Comparison of ENCODE assay signal across 17 cellular contexts in the genomic region with DNA sequence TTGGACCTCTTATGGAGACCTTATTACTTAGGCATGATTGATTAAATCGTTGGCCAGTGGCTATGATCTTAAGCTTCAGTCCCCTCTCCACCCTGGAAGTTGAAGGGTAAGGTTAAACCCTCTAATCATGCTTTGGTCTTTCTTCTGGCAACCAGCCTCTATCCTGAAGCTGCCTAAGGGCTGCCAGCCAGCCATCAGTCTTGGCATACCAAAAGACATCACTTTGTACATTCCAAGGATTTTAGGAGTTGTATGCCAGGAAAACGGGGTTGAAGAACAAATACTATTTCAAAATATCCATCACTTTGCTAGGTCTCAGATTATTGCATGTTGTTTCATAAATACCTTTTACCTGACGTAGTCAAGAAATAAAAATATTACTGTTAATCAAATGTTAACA. TPM values are rescaled to one million over a fixed set of nuclear protein-coding genes. Genes with fewer than 3 reads are reported as not detected.
DNase-seq lines count a peak whose midpoint lies in the region; ATAC-seq and TF ChIP-seq lines count a peak whose summit lies in the region.
"Had no signal": no experiment of that assay in that cellular context is flagged by ENCODE, and none has a peak within 500 bp of the region (broad histone marks: within the 10 kb centered on the region; RNA-seq: fewer than 3 reads in every experiment).

No MANE protein-coding gene starts in this region.

- peaks cover 12% of the 10 kb centered on the region; the same call in 1 of the 2 replicates for H4K20me1 ChIP-seq in IMR-90 (ENCODE audit: insufficient read depth, low read length)

- BruUV-seq in IMR-90 (replicated peaks; lab: Mats Ljungman, UMichigan): no TSS peak

- dilution Hi-C loops in IMR-90 (cut with HindIII; ENCODE audit: low sequenced_read_pairs, unreplicated experiment): no loop called here

- no peak overlapping the region for H4K5ac ChIP-seq in IMR-90 (ENCODE audit: low read depth, low read length)

- H2AK5ac ChIP-seq in IMR-90 (ENCODE audit: low read depth, low read length): no peak overlapping the region

- TF ChIP-seq RAD21 in IMR-90 (IDR thresholded peaks at IDR 0.05; ENCODE audit: low read length): no peak

- TF ChIP-seq CTCF in IMR-90 (conservative IDR thresholded peaks at IDR 0.05; ENCODE audit: low read depth, low read length) (no peak), omental fat pad (IDR thresholded peaks at IDR 0.05) (no peak), dorsolateral prefrontal cortex (IDR thresholded peaks at IDR 0.05 in 54 of 56, conservative IDR thresholded peaks at IDR 0.05 in 2 of 56; ENCODE audit: low read depth in 1 of 56, partially characterized antibody in 56 of 56) (no peak)

- WGBS in IMR-90 (ENCODE audit: extremely low coverage in 2 of 2, insufficient read length in 1 of 2), 2 experiments: no CpG with 5 or more reads among the region's 3 CpGs

- CTCF ChIA-PET in IMR-90 (lab: Yijun Ruan, JAX): no interaction called here

- H2BK5ac ChIP-seq in IMR-90 (ENCODE audit: low read depth, low read length, poor library complexity, severe bottlenecking): no peak overlapping the region

- no peak overlapping the region for H3K4ac ChIP-seq in IMR-90 (ENCODE audit: low read depth, low read length)

- no peaks in the 10 kb centered on the region for H3K27me3 ChIP-seq in IMR-90 (ENCODE audit: control insufficient read depth, insufficient read depth, low read length)
- no peaks in the 10 kb centered on the region for H3K27me3 ChIP-seq in dorsolateral prefrontal cortex

- H3K9ac ChIP-seq in IMR-90 (ENCODE audit: low read depth, low read length): no peak overlapping the region

- no peak overlapping the region for H2BK15ac ChIP-seq in IMR-90 (ENCODE audit: low read depth, low read length)

- no peaks in the 10 kb centered on the region for H3K9me3 ChIP-seq in IMR-90 (ENCODE audit: control insufficient read depth, insufficient read depth, low read length)
- H3K9me3 ChIP-seq: Caco-2 had no signal

- H3K4me1 ChIP-seq in IMR-90 (ENCODE audit: control insufficient read depth, insufficient read depth, low read length): peaks cover 6% of the 10 kb centered on the region
- H3K4me1 ChIP-seq: Caco-2 had no signal

- H3K36me3 ChIP-seq in IMR-90 (ENCODE audit: control insufficient read depth, insufficient read depth, low read length): no peaks in the 10 kb centered on the region

- intact Hi-C loops in IMR-90 (cut with micrococcal nuclease): no loop called here
- intact Hi-C loops in dorsolateral prefrontal cortex (cut with DNase I): no loop called here

- H3K4me2 ChIP-seq in IMR-90 (ENCODE audit: low read depth, low read length): no peak overlapping the region

- H2BK20ac ChIP-seq in IMR-90 (ENCODE audit: low read depth, low read length): no peak overlapping the region

- no peak overlapping the region for H2AFZ ChIP-seq in IMR-90 (replicated peaks; ENCODE audit: low read length, poor library complexity)

- H3K18ac ChIP-seq in IMR-90 (ENCODE audit: low read depth, low read length): no peak overlapping the region

- H3K23ac ChIP-seq in IMR-90 (ENCODE audit: low read depth, low read length): no peak overlapping the region

- no peak overlapping the region for H2BK120ac ChIP-seq in IMR-90 (ENCODE audit: low read depth, low read length)

- peak overlapping the region; percentile 3 for H2AK9ac ChIP-seq in IMR-90 (replicated peaks; ENCODE audit: low read depth, low read length, poor library complexity)

- in situ Hi-C loops in IMR-90 (cut with MboI; ENCODE audit: low sequenced_read_pairs): no loop called here

- no peak for ATAC-seq in IMR-90 (ENCODE audit: low read depth)
- peak; percentile 72 for ATAC-seq in omental fat pad (ENCODE audit: low FRiP score)
- no peak for ATAC-seq in GM19397 (IDR thresholded peaks at IDR 0.05; ENCODE audit: unreplicated experiment)

- no peak overlapping the region for H4K8ac ChIP-seq in IMR-90 (ENCODE audit: low read depth in 2 of 2, low read length in 2 of 2)

- no peak for TF ChIP-seq POLR2A in IMR-90 (IDR thresholded peaks at IDR 0.05; ENCODE audit: low read depth, low read length)

- H3K56ac ChIP-seq in IMR-90 (ENCODE audit: extremely low read depth, insufficient read depth, low read length): no peak overlapping the region

- POLR2A ChIA-PET in IMR-90 (lab: Charles Lee; ENCODE audit: unreplicated experiment): no interaction called here

- H4K91ac ChIP-seq in IMR-90 (ENCODE audit: insufficient read depth, low read depth, low read length): no peak overlapping the region

- H3K4me3 ChIP-seq in IMR-90 (ENCODE audit: insufficient read depth, low read depth, low read length): no peak overlapping the region
- no peak overlapping the region for H3K4me3 ChIP-seq in dorsolateral prefrontal cortex

- H3K14ac ChIP-seq in IMR-90 (replicated peaks; ENCODE audit: low read depth, low read length): no peak overlapping the region

- no peak overlapping the region for H3K27ac ChIP-seq in IMR-90 (ENCODE audit: insufficient read depth, low read length)
- H3K27ac ChIP-seq in dorsolateral prefrontal cortex: no peak overlapping the region

- H3K9me1 ChIP-seq in IMR-90 (ENCODE audit: insufficient read depth, low read length): no peaks in the 10 kb centered on the region; the same call in 1 of the 2 replicates

- peaks cover 29 to 30% of the 10 kb centered on the region in 2 experiments; a peak in 3 of 4 replicates for H3K79me1 ChIP-seq in IMR-90 (ENCODE audit: low read depth in 1 of 2, low read length in 2 of 2)

- DNase-seq in EL (peak; percentile 8), IMR-90 (no peak), cerebellum (ENCODE audit: low spot score) (peak; percentile 6), omental fat pad (ENCODE audit: low spot score) (no peak), dorsolateral prefrontal cortex (no peak)
- no peak for DNase-seq in activated naive CD4-positive, alpha-beta T cell treated with Interleukin-2 at 50 U/mL for 16 hours
- DNase-seq: Caco-2; CD4-positive, CD25-positive, alpha-beta regulatory T cell; DMS153; HFFc6; Karpas-422; NCI-H1105 treated with DMSO at 0.1 percent for 48 hours; NCI-H1694 treated with DMSO at 0.1 percent for 48 hours; NCI-H2107; NCI-H2227 treated with DMSO at 0.1 percent for 48 hours; NCI-H524 treated with DMSO at 0.1 percent for 48 hours had no signal

TF ChIP-seq in IMR-90, 13 proteins besides CTCF, POLR2A, EP300 and RAD21:
- TF ChIP-seq CEBPB (IDR thresholded peaks at IDR 0.05; ENCODE audit: low read depth, low read length) (no peak), NFE2L2 (IDR thresholded peaks at IDR 0.05; ENCODE audit: low read depth, low read length) (no peak), MAFK (IDR thresholded peaks at IDR 0.05; ENCODE audit: low read depth, low read length) (no peak), MAZ (IDR thresholded peaks at IDR 0.05; ENCODE audit: borderline replicate concordance, low read depth, low read length) (no peak), MXI1 (IDR thresholded peaks at IDR 0.05; ENCODE audit: borderline replicate concordance, low read depth, low read length) (no peak)
- TF ChIP-seq, protein P1, sequence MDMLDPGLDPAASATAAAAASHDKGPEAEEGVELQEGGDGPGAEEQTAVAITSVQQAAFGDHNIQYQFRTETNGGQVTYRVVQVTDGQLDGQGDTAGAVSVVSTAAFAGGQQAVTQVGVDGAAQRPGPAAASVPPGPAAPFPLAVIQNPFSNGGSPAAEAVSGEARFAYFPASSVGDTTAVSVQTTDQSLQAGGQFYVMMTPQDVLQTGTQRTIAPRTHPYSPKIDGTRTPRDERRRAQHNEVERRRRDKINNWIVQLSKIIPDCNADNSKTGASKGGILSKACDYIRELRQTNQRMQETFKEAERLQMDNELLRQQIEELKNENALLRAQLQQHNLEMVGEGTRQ (IDR thresholded peaks at IDR 0.05; ENCODE audit: low read depth, low read length): no peak

RNA-seq across cellular contexts. Expression of a gene that starts 28.9 kb away (rescaled TPM):
- 18.6 and 18.9 TPM in 2 replicates for total RNA-seq in IMR-90 (2012; rRNA removed)
- polyA plus RNA-seq in IMR-90 (2012; rRNA removed): 32.7 and 35.2 TPM in 2 replicates
- polyA plus RNA-seq in IMR-90 (2012; cell fraction: cytosol; rRNA removed): 21.6 and 35.3 TPM in 2 replicates
- polyA plus RNA-seq in IMR-90 (2012; cell fraction: nucleus; rRNA removed; ENCODE audit: low replicate concordance): 7.7 and 18.3 TPM in 2 replicates
- total RNA-seq in cerebellum: 26.6 TPM
- 10 to 100 TPM; 25.9 to 93.4 (median 73.9) TPM for total RNA-seq in omental fat pad
- total RNA-seq in dorsolateral prefrontal cortex: 100 to 1,000 TPM in 53 of 120 experiments, 10 to 100 TPM in 67; 50.5 to 141 (median 96.9) TPM

Comparison
In these comparisons a context has a peak if more than half of its experiments do, and no peak if none do; other contexts are left out.
1. DNase-seq: peak in EL (single experiment) and cerebellum (single experiment); none in IMR-90 (single experiment), omental fat pad (single experiment), activated naive CD4-positive, alpha-beta T cell treated with Interleukin-2 at 50 U/mL for 16 hours (single experiment) and dorsolateral prefrontal cortex (0 of 10).